Comparison of ENCODE assay signal across 1 cellular context in genomic region chrX:47185241-47185640, GRCh38.
A peak's percentile ranks its signal among the peaks of the same experiment; 100 is the strongest.
TF ChIP-seq lines count a peak whose summit lies in the region.

No MANE protein-coding gene starts in this region.

TF ChIP-seq in K562, 482 proteins besides CTCF, POLR2A, EP300 and RAD21:
- TF ChIP-seq ZNF143 (CRISPR knock-in tag; IDR thresholded peaks at IDR 0.05) (no peak), MAFF (IDR thresholded peaks at IDR 0.05; ENCODE audit: low read length) (no peak), POLR2G (IDR thresholded peaks at IDR 0.05; ENCODE audit: low read depth, low read length) (peak; percentile 52; the same call in 1 of the 2 replicates), BMI1 (IDR thresholded peaks at IDR 0.05; ENCODE audit: low read length) (no peak), CHD2 (IDR thresholded peaks at IDR 0.05; ENCODE audit: low read depth, low read length) (no peak)
TF ChIP-seq in K562: peak in this region for 1.
